Comparison of ENCODE assay signal across 1 cellular context in the genomic region with DNA sequence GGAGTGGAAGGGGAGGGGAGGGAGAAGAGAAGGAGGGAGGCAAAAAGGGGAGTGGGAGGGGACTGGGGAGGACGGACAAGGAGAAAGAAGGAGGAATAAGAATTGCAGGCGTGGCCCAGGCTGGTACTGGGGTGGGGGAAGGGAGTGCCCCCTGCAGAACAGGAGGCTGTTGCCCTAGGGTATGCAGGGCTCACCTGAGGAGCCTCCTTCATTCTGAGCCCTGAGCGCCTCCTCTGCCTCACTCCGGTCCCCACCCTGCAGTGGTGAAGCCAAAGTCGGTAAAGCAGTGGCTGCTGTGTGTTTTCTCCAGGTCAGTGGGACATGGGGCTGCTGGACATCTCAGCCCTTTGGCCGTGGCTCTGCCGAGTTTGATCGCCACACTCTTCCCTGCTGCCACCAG.
TF ChIP-seq lines count a peak whose summit lies in the region.

No MANE protein-coding gene starts in this region.

TF ChIP-seq in SK-N-SH, 30 proteins besides CTCF, POLR2A, EP300 and RAD21 (continued from another document):
- TF ChIP-seq, protein P1, sequence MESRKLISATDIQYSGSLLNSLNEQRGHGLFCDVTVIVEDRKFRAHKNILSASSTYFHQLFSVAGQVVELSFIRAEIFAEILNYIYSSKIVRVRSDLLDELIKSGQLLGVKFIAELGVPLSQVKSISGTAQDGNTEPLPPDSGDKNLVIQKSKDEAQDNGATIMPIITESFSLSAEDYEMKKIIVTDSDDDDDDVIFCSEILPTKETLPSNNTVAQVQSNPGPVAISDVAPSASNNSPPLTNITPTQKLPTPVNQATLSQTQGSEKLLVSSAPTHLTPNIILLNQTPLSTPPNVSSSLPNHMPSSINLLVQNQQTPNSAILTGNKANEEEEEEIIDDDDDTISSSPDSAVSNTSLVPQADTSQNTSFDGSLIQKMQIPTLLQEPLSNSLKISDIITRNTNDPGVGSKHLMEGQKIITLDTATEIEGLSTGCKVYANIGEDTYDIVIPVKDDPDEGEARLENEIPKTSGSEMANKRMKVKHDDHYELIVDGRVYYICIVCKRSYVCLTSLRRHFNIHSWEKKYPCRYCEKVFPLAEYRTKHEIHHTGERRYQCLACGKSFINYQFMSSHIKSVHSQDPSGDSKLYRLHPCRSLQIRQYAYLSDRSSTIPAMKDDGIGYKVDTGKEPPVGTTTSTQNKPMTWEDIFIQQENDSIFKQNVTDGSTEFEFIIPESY (IDR thresholded peaks at IDR 0.05; ENCODE audit: borderline replicate concordance, low read depth), result no peak
- TF ChIP-seq TCF12 (IDR thresholded peaks at IDR 0.05) (no peak), TAF1 (IDR thresholded peaks at IDR 0.05; ENCODE audit: borderline replicate concordance, low read depth, low read length) (no peak), YY1 (IDR thresholded peaks at IDR 0.05; ENCODE audit: low read depth) (no peak), SIN3A (IDR thresholded peaks at IDR 0.05; ENCODE audit: borderline replicate concordance, low read depth, low read length) (no peak)
